In genomic region chr6:148611213-148611612, GRCh38 we compare ENCODE assay signal across 12 cellular contexts.
DNase-seq lines count a peak whose midpoint lies in the region; ATAC-seq and TF ChIP-seq lines count a peak whose summit lies in the region.
"Had no signal": no experiment of that assay in that cellular context is flagged by ENCODE, and none has a peak within 500 bp of the region (broad histone marks: within the 10 kb centered on the region; RNA-seq: fewer than 3 reads in every experiment).

No MANE protein-coding gene starts in this region.

- TF ChIP-seq POLR2A in erythroblast (IDR thresholded peaks at IDR 0.05; ENCODE audit: low read length), result no peak

- H3K4me3 Mint-ChIP-seq in H9, result no peak overlapping the region
- H3K4me3 Mint-ChIP-seq: stimulated activated naive CD8-positive, alpha-beta T cell treated with anti-CD3 and anti-CD28 coated beads, Interleukin-15, Interleukin-2, amounts not matched to agents 100 ng/mL and 50 ng/mL, for 24 hours had no signal

- H3K79me2 ChIP-seq in H9 (ENCODE audit: insufficient read depth, low read length), result no peaks in the 10 kb centered on the region

- TF ChIP-seq CTCF in H9 (conservative IDR thresholded peaks at IDR 0.05) (no peak), cardiac fibroblast (IDR thresholded peaks at IDR 0.05; ENCODE audit: low read depth, low read length) (no peak)

- no peak overlapping the region for H4K91ac ChIP-seq in H9 (ENCODE audit: insufficient read length, low read depth, low read length)

- H3K4me3 ChIP-seq in cardiac fibroblast (replicated peaks in 1 of 2; ENCODE audit: low read depth in 2 of 2, low read length in 2 of 2), result no peak overlapping the region
- H3K4me3 ChIP-seq: cardiac muscle cell had no signal

- no peak overlapping the region for H4K5ac ChIP-seq in H9 (ENCODE audit: insufficient read length, low read depth, low read length)

- no peaks in the 10 kb centered on the region for H3K27me3 ChIP-seq in H9 (ENCODE audit: insufficient read depth, low read length)
- H3K27me3 ChIP-seq: cardiac muscle cell had no signal

- H3K36me3 Mint-ChIP-seq in H9 (ENCODE audit: insufficient read depth in 1 of 3, low read depth in 3 of 3), result no peaks in the 10 kb centered on the region; a peak in 1 of 7 replicates

- H3K4me1 ChIP-seq in H9 (ENCODE audit: insufficient read depth, low read length), result no peaks in the 10 kb centered on the region

- no peak overlapping the region for H3K56ac ChIP-seq in H9 (ENCODE audit: insufficient read length, low read depth, low read length)

- DNase-seq in H9, result no peak
- DNase-seq in cardiac fibroblast (ENCODE audit: low read depth in 2 of 2), result peak; percentile 49 to 89
- peak; percentile 20 to 55 for DNase-seq in left colon
- DNase-seq in superior temporal gyrus (ENCODE audit: extremely low spot score), result peak; percentile 63
- no peak for DNase-seq in SK-N-DZ (ENCODE audit: low spot score)
- DNase-seq in HT-29 (ENCODE audit: low spot score), result no peak
- no peak for DNase-seq in erythroblast (lab: John Stamatoyannopoulos, UW)
- DNase-seq in activated naive CD4-positive, alpha-beta T cell treated with anti-CD3 and anti-CD28 coated beads, Interleukin-2, amount 50 U/mL, for 16 hours, result no peak
- DNase-seq: activated CD4-positive, alpha-beta T cell treated with anti-CD3 and anti-CD28 coated beads, Interleukin-2, amount 50 U/mL, for 48 hours; NCI-H1092 had no signal

- peak overlapping the region; percentile 47 for H2BK12ac ChIP-seq in H9 (ENCODE audit: insufficient read length, low read depth, low read length)

- no peak overlapping the region for H2BK20ac ChIP-seq in H9 (ENCODE audit: low read depth, low read length, poor library complexity, severe bottlenecking)

- no peaks in the 10 kb centered on the region for H3K9me3 ChIP-seq in H9 (ENCODE audit: control insufficient read depth, low read depth, low read length)

- intact Hi-C loops in left colon (cut with DNase I, micrococcal nuclease), result no loop called here

- no peak overlapping the region for H2BK120ac ChIP-seq in H9 (ENCODE audit: low read depth, low read length, poor library complexity, severe bottlenecking)

- no peak for ATAC-seq in left colon

- no peaks in the 10 kb centered on the region for H3K4me1 Mint-ChIP-seq in H9

- no peak overlapping the region for H3K27ac Mint-ChIP-seq in H9
- H3K27ac Mint-ChIP-seq: stimulated activated naive CD8-positive, alpha-beta T cell treated with anti-CD3 and anti-CD28 coated beads, Interleukin-15, Interleukin-2, amounts not matched to agents 100 ng/mL and 50 ng/mL, for 24 hours had no signal

- H3K79me1 ChIP-seq in H9 (ENCODE audit: insufficient read depth, low read depth, low read length, poor library complexity, severe bottlenecking), result no peaks in the 10 kb centered on the region

- no peak overlapping the region for H3K9ac ChIP-seq in H9 (ENCODE audit: extremely low read depth, insufficient read length, low read length)

- H3K4ac ChIP-seq in H9 (ENCODE audit: low read depth, low read length), result no peak overlapping the region

- no peak overlapping the region for H4K8ac ChIP-seq in H9 (replicated peaks; ENCODE audit: insufficient read length, low read depth, low read length)

- no peaks in the 10 kb centered on the region for H4K20me1 ChIP-seq in H9 (ENCODE audit: control insufficient read depth, insufficient read depth, insufficient read length)

- no peak overlapping the region for H2BK5ac ChIP-seq in H9 (ENCODE audit: insufficient read length, low read length)

- no peak overlapping the region for H3K18ac ChIP-seq in H9 (ENCODE audit: insufficient read length, low read depth, low read length)

- no peaks in the 10 kb centered on the region for H3K9me3 Mint-ChIP-seq in H9
- H3K9me3 Mint-ChIP-seq: stimulated activated naive CD8-positive, alpha-beta T cell treated with anti-CD3 and anti-CD28 coated beads, Interleukin-15, Interleukin-2, amounts not matched to agents 100 ng/mL and 50 ng/mL, for 24 hours had no signal

- H3K27me3 Mint-ChIP-seq in H9 (ENCODE audit: low read depth), result no peaks in the 10 kb centered on the region

- no peak overlapping the region for H3K27ac ChIP-seq in H9 (ENCODE audit: insufficient read length, low read depth, low read length)
- H3K27ac ChIP-seq: cardiac muscle cell had no signal

- no peak overlapping the region for H3K23ac ChIP-seq in H9 (ENCODE audit: insufficient read length, low read depth, low read length)

- no peak overlapping the region for H2AFZ ChIP-seq in H9 (ENCODE audit: low read length)

- no peak overlapping the region for H3K4me2 ChIP-seq in H9 (ENCODE audit: insufficient read depth, insufficient read length, low read length)

- no peaks in the 10 kb centered on the region for H3K23me2 ChIP-seq in H9 (ENCODE audit: insufficient read length, low read depth, low read length, poor library complexity, severe bottlenecking)

- WGBS in H9 (ENCODE audit: extremely low coverage, insufficient read length, low lambda C conversion rate), result no CpG with 5 or more reads among the region's 8 CpGs

- no peak overlapping the region for H3K14ac ChIP-seq in H9 (ENCODE audit: insufficient read depth, low read length)

- no peak overlapping the region for H2BK15ac ChIP-seq in H9 (ENCODE audit: low read depth, low read length)

- no peak overlapping the region for H3T11ph ChIP-seq in H9 (ENCODE audit: low read length)

- no peak overlapping the region for H2AK5ac ChIP-seq in H9 (ENCODE audit: insufficient read length, low read length)

Comparison
In these comparisons a context has a peak if more than half of its experiments do, and no peak if none do; other contexts are left out.
1. DNase-seq: peak in cardiac fibroblast (2 of 2), left colon (2 of 2) and superior temporal gyrus (single experiment); none in H9 (single experiment), SK-N-DZ (single experiment), HT-29 (single experiment), erythroblast (0 of 2) and activated naive CD4-positive, alpha-beta T cell treated with anti-CD3 and anti-CD28 coated beads, Interleukin-2, amount 50 U/mL, for 16 hours (single experiment).